ENCODE assay signal across 14 cellular contexts in the genomic region with DNA sequence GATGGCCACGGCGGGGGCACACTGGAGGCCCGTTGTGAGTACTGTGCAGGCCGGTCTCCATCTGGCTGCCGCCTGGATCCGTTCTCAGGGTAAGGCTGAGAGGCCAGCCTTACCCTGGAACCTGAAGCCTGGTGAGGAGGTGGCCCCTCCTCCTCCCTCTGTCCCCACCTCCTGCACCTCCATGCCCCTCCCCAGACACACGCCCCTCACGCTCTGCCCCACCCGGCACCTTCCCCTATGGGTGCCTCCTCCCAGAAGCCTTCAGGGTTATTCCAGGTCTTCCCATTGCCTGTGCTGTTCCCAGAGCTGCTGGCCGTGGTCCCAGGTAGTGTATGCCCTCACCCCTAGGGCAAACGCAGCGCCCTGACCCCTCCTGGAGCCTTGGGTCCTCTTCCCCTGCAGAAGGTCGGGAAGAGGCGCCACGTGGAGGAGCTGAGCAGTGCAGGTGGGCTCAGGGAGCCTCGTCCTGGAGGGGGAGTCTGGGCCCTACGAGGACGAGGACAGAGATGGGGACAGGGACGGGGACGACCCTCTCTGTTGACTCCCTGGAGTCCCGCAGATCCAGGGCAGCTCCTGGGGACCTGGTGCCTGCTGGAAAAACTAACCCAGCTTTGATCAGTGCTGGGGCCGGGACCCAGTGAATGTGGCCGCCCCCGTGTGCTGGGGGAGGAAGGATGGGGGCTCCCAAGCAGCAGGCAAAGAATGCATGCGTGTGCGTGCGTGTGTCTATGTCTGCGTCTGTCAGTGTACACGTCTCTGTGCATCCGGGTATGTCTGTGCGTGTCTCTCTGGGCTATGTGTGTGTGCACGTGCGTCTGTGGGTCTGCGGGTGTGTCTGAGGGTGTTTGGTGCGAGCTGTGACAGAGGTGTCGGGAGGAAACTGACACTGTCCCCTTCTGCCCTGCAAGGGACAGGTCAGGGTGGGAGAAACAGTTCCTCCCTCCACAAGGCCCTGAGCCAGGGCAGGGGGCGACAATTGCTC. TPM values are rescaled to one million over a fixed set of nuclear protein-coding genes. Genes with fewer than 3 reads are reported as not detected.
DNase-seq lines count a peak whose midpoint lies in the region; ATAC-seq and TF ChIP-seq lines count a peak whose summit lies in the region.
"Had no signal": no experiment of that assay in that cellular context is flagged by ENCODE, and none has a peak within 500 bp of the region (broad histone marks: within the 10 kb centered on the region; RNA-seq: fewer than 3 reads in every experiment).

No MANE protein-coding gene starts in this region.

- peaks cover 50% of the 10 kb centered on the region for H3K4me1 ChIP-seq in BLaER1
- H3K4me1 ChIP-seq in DND-41 (ENCODE audit: insufficient read depth, low read length), result no peaks in the 10 kb centered on the region

- H3K27ac ChIP-seq in BLaER1, result no peak overlapping the region
- no peak overlapping the region for H3K27ac ChIP-seq in DND-41 (ENCODE audit: low read length)

- H3K36me3 ChIP-seq in BLaER1 (no peaks in the 10 kb centered on the region), DND-41 (ENCODE audit: insufficient read depth, low read length) (no peaks in the 10 kb centered on the region)

- H4K20me1 ChIP-seq in BLaER1 (peaks cover 7% of the 10 kb centered on the region; the same call in 1 of the 2 replicates), DND-41 (ENCODE audit: insufficient read depth, low read length) (peaks cover 37% of the 10 kb centered on the region)

- intact Hi-C loops in left colon (cut with DNase I, micrococcal nuclease), result no loop called here

- ATAC-seq in DND-41 (ENCODE audit: insufficient read depth, low read depth) (0 out of 3 replicates have a peak, but pooled peaks have one; percentile 27), left colon (peak; percentile 89), HG03196 (IDR thresholded peaks at IDR 0.05; ENCODE audit: unreplicated experiment) (no peak)
- ATAC-seq: activated T-cell treated with anti-CD3 and anti-CD28 coated beads, Interleukin-2, amount 50 U/mL, for 4 hours had no signal

- TF ChIP-seq CTCF in DND-41 (IDR thresholded peaks at IDR 0.05; ENCODE audit: borderline replicate concordance, extremely low read depth, low read length, poor library complexity, severe bottlenecking), result no peak

- H3K27me3 ChIP-seq in BLaER1 (peaks cover 10% of the 10 kb centered on the region), DND-41 (ENCODE audit: insufficient read depth, low read length, poor library complexity) (peaks cover 3% of the 10 kb centered on the region)

- H3K9me3 ChIP-seq in BLaER1 (no peaks in the 10 kb centered on the region), DND-41 (ENCODE audit: insufficient read depth, low read length, severe bottlenecking) (no peaks in the 10 kb centered on the region)

- H3K9ac ChIP-seq in BLaER1, result no peak overlapping the region
- H3K9ac ChIP-seq in DND-41 (ENCODE audit: low read depth, low read length), result no peak overlapping the region

- DNase-seq in DND-41 (no peak), SHP77 (lab: John Stamatoyannopoulos, UW) (peak; percentile 82 to 84), left colon (peak in 1 of 2 donors; percentile 25), NCI-H524 treated with DMSO at 0.1 percent for 48 hours (lab: John Stamatoyannopoulos, UW) (no peak), NCI-H774 (lab: John Stamatoyannopoulos, UW) (no peak), LoVo (ENCODE audit: low spot score) (no peak)
- DNase-seq: activated T-cell treated with anti-CD3 and anti-CD28 coated beads, Interleukin-2, amount 50 U/mL, for 4 hours; aorta; dorsolateral prefrontal cortex; NCI-H226; SIG-M5 had no signal

- H3K4me3 ChIP-seq in BLaER1, result no peak overlapping the region
- no peak overlapping the region for H3K4me3 ChIP-seq in DND-41 (ENCODE audit: low read depth in 1 of 2, low read length in 2 of 2)
- H3K4me3 ChIP-seq: dorsolateral prefrontal cortex had no signal

- H3K79me2 ChIP-seq in DND-41 (ENCODE audit: insufficient read depth, low read length), result no peaks in the 10 kb centered on the region

- H2AFZ ChIP-seq in DND-41 (ENCODE audit: low read depth, low read length), result no peak overlapping the region

- H3K4me2 ChIP-seq in BLaER1 (peak overlapping the region; percentile 78; the same call in 1 of the 2 replicates), DND-41 (ENCODE audit: insufficient read depth, low read length) (no peak overlapping the region)

RNA-seq across cellular contexts. Expression of gene HRH3, which starts 8.2 kb away (rescaled TPM):
- not detected for total RNA-seq in left colon
- total RNA-seq: activated T-cell treated with anti-CD3 and anti-CD28 coated beads, Interleukin-2, amount 50 U/mL, for 4 hours; aorta; MCF 10A had no signal

RNA-seq across cellular contexts. Expression of gene OSBPL2, which starts 10.1 kb away (rescaled TPM):
- 10 to 100 TPM; 91.6 to 99.5 TPM for total RNA-seq in left colon

RNA-seq across cellular contexts. Expression of gene MTG2, which starts 45.4 kb away (rescaled TPM):
- total RNA-seq in left colon, result 10 to 100 TPM; 26.3 to 34.3 TPM

Comparison
In these comparisons a context has a peak if more than half of its experiments do, and no peak if none do; other contexts are left out.
1. DNase-seq: peak in SHP77 (2 of 2); none in DND-41 (single experiment), NCI-H524 treated with DMSO at 0.1 percent for 48 hours (single experiment), NCI-H774 (single experiment) and LoVo (single experiment).